Comparison of ENCODE assay signal across 8 cellular contexts in genomic region chr11:66328307-66329144, GRCh38. TPM values are rescaled to one million over a fixed set of nuclear protein-coding genes. Genes with fewer than 3 reads are reported as not detected.
DNase-seq lines count a peak whose midpoint lies in the region; TF ChIP-seq lines count a peak whose summit lies in the region.

No MANE protein-coding gene starts in this region.

- H3K4me3 Mint-ChIP-seq in activated T-helper 2 cell treated with anti-CD3 and anti-CD28 coated beads, Interferon-gamma antibody, Interleukin-2, Interleukin-4, amounts not matched to agents 10 μg/mL and 5 μg/mL and 100 μg/mL, durations not matched to agents 14 hours and 24 hours and 36 hours (ENCODE audit: low read depth), result no peak overlapping the region

- H3K4me1 Mint-ChIP-seq in activated T-helper 2 cell treated with anti-CD3 and anti-CD28 coated beads, Interferon-gamma antibody, Interleukin-2, Interleukin-4, amounts not matched to agents 10 μg/mL and 5 μg/mL and 100 μg/mL, durations not matched to agents 14 hours and 24 hours and 36 hours (ENCODE audit: low read depth), result peaks cover 23% of the 10 kb centered on the region

- H3K9ac ChIP-seq in KMS-11, result no peak overlapping the region; the same call in 1 of the 2 replicates

- H4K20me1 ChIP-seq in KMS-11 (ENCODE audit: insufficient read depth), result no peaks in the 10 kb centered on the region

- no peaks in the 10 kb centered on the region for H3K9me3 Mint-ChIP-seq in activated T-helper 2 cell treated with anti-CD3 and anti-CD28 coated beads, Interferon-gamma antibody, Interleukin-2, Interleukin-4, amounts not matched to agents 10 μg/mL and 5 μg/mL and 100 μg/mL, durations not matched to agents 14 hours and 24 hours and 36 hours

- no peaks in the 10 kb centered on the region for H3K36me3 Mint-ChIP-seq in activated T-helper 2 cell treated with anti-CD3 and anti-CD28 coated beads, Interferon-gamma antibody, Interleukin-2, Interleukin-4, amounts not matched to agents 10 μg/mL and 5 μg/mL and 100 μg/mL, durations not matched to agents 14 hours and 24 hours and 36 hours (ENCODE audit: low read depth)

- H3K36me3 ChIP-seq in KMS-11 (ENCODE audit: insufficient read depth) (no peaks in the 10 kb centered on the region), neutrophil (no peaks in the 10 kb centered on the region)

- no peaks in the 10 kb centered on the region for H3K79me2 ChIP-seq in KMS-11 (ENCODE audit: insufficient read depth, low read depth)

- H3K4me1 ChIP-seq in KMS-11 (ENCODE audit: low read depth, poor library complexity, severe bottlenecking) (peaks cover 10% of the 10 kb centered on the region), neutrophil (ENCODE audit: control insufficient read depth in 1 of 2, insufficient read depth in 1 of 2, low read depth in 1 of 2, low read length in 1 of 2) (peaks cover 4 to 5% of the 10 kb centered on the region in 2 experiments)

- H3K27ac Mint-ChIP-seq in activated T-helper 2 cell treated with anti-CD3 and anti-CD28 coated beads, Interferon-gamma antibody, Interleukin-2, Interleukin-4, amounts not matched to agents 10 μg/mL and 5 μg/mL and 100 μg/mL, durations not matched to agents 14 hours and 24 hours and 36 hours, result peak overlapping the region; percentile 73

- no peaks in the 10 kb centered on the region for H3K9me3 ChIP-seq in neutrophil

- DNase-seq in NCI-H187 (lab: John Stamatoyannopoulos, UW) (peak; percentile 4 to 61), NCI-H187 treated with DMSO at 0.1 percent for 48 hours (lab: John Stamatoyannopoulos, UW) (no peak), RPMI8226 (peak; percentile 83), foreskin fibroblast (peak; percentile 78 to 94), superior temporal gyrus (ENCODE audit: extremely low spot score) (peak; percentile 85)
- DNase-seq in activated T-helper 2 cell treated with anti-CD3 and anti-CD28 coated beads, Interferon-gamma antibody, Interleukin-2, Interleukin-4, amounts not matched to agents 10 μg/mL and 5 μg/mL and 100 μg/mL, durations not matched to agents 14 hours and 24 hours and 36 hours (ENCODE audit: low spot score), result peak; percentile 70

- peaks cover 21% of the 10 kb centered on the region; the same call in 1 of the 2 replicates for H3K27me3 ChIP-seq in KMS-11 (ENCODE audit: insufficient read depth, low read depth)
- H3K27me3 ChIP-seq in neutrophil, result peaks cover 8% of the 10 kb centered on the region

- intact Hi-C loops in activated T-helper 2 cell treated with anti-CD3 and anti-CD28 coated beads, Interferon-gamma antibody, Interleukin-2, Interleukin-4, amounts not matched to agents 10 μg/mL and 5 μg/mL and 100 μg/mL, durations not matched to agents 14 hours and 24 hours and 36 hours (cut with micrococcal nuclease), result loop anchor here (1.0 to 2.0 kb wide), 2 partner anchors 16 to 106 kb away; no protein-coding TSS in a partner anchor

- H3K27me3 Mint-ChIP-seq in activated T-helper 2 cell treated with anti-CD3 and anti-CD28 coated beads, Interferon-gamma antibody, Interleukin-2, Interleukin-4, amounts not matched to agents 10 μg/mL and 5 μg/mL and 100 μg/mL, durations not matched to agents 14 hours and 24 hours and 36 hours (ENCODE audit: low read depth), result no peaks in the 10 kb centered on the region

- H3K27ac ChIP-seq in KMS-11, result no peak overlapping the region
- H3K27ac ChIP-seq in neutrophil, result no peak overlapping the region

- TF ChIP-seq CTCF in KMS-11 (conservative IDR thresholded peaks at IDR 0.05; ENCODE audit: low read depth, low read length) (peak; percentile 91), foreskin fibroblast (IDR thresholded peaks at IDR 0.05; ENCODE audit: low read depth, low read length) (peak; percentile 92), neutrophil (IDR thresholded peaks at IDR 0.05) (peak; percentile 85)

- H3K4me3 ChIP-seq in KMS-11 (IDR thresholded peaks at IDR 0.05; ENCODE audit: insufficient read depth, low read depth, low read length) (no peak overlapping the region), foreskin fibroblast (ENCODE audit: low read depth in 1 of 2, low read length in 2 of 2) (peak overlapping the region in 1 of 2 donors; percentile 36), neutrophil (ENCODE audit: low read depth in 1 of 2, low read length in 1 of 2) (no peak overlapping the region)

- no peak overlapping the region; the same call in 1 of the 2 replicates for H3K4me2 ChIP-seq in KMS-11

- peak overlapping the region; percentile 69 for H2AFZ ChIP-seq in KMS-11 (ENCODE audit: low read depth)

RNA-seq across cellular contexts. Expression of gene RIN1, which starts 7.7 kb away (rescaled TPM):
- total RNA-seq in activated T-helper 2 cell treated with anti-CD3 and anti-CD28 coated beads, Interferon-gamma antibody, Interleukin-2, Interleukin-4, amounts not matched to agents 10 μg/mL and 5 μg/mL and 100 μg/mL, durations not matched to agents 14 hours and 24 hours and 36 hours, result 1.5 and 1.6 TPM in 2 replicates

RNA-seq across cellular contexts. Expression of gene CD248, which starts 11.7 kb away (rescaled TPM):
- total RNA-seq in activated T-helper 2 cell treated with anti-CD3 and anti-CD28 coated beads, Interferon-gamma antibody, Interleukin-2, Interleukin-4, amounts not matched to agents 10 μg/mL and 5 μg/mL and 100 μg/mL, durations not matched to agents 14 hours and 24 hours and 36 hours, result not detected in 2 replicates

RNA-seq across cellular contexts. Expression of gene BRMS1, which starts 16.4 kb away (rescaled TPM):
- 45.1 and 46.0 TPM in 2 replicates for total RNA-seq in activated T-helper 2 cell treated with anti-CD3 and anti-CD28 coated beads, Interferon-gamma antibody, Interleukin-2, Interleukin-4, amounts not matched to agents 10 μg/mL and 5 μg/mL and 100 μg/mL, durations not matched to agents 14 hours and 24 hours and 36 hours

RNA-seq across cellular contexts. Expression of gene B4GAT1, which starts 18.9 kb away (rescaled TPM):
- 10.5 and 11.0 TPM in 2 replicates for total RNA-seq in activated T-helper 2 cell treated with anti-CD3 and anti-CD28 coated beads, Interferon-gamma antibody, Interleukin-2, Interleukin-4, amounts not matched to agents 10 μg/mL and 5 μg/mL and 100 μg/mL, durations not matched to agents 14 hours and 24 hours and 36 hours

RNA-seq across cellular contexts. Expression of gene TMEM151A, which starts 36.8 kb away (rescaled TPM):
- total RNA-seq in activated T-helper 2 cell treated with anti-CD3 and anti-CD28 coated beads, Interferon-gamma antibody, Interleukin-2, Interleukin-4, amounts not matched to agents 10 μg/mL and 5 μg/mL and 100 μg/mL, durations not matched to agents 14 hours and 24 hours and 36 hours, result not detected in 2 replicates
